In genomic region chr3:46065294-46065705, GRCh38 we compare ENCODE assay signal across 10 cellular contexts. TPM values are rescaled to one million over a fixed set of nuclear protein-coding genes. Genes with fewer than 3 reads are reported as not detected.
DNase-seq lines count a peak whose midpoint lies in the region; ATAC-seq, FAIRE-seq and TF ChIP-seq lines count a peak whose summit lies in the region.
"Had no signal": no experiment of that assay in that cellular context is flagged by ENCODE, and none has a peak within 500 bp of the region (broad histone marks: within the 10 kb centered on the region; RNA-seq: fewer than 3 reads in every experiment).

No MANE protein-coding gene starts in this region.

- no peaks in the 10 kb centered on the region for H3K27me3 ChIP-seq in A673 (replicated peaks; ENCODE audit: insufficient read depth, low read depth, low read length, poor library complexity)
- no peaks in the 10 kb centered on the region for H3K27me3 ChIP-seq in small intestine (ENCODE audit: control insufficient read depth in 2 of 2, insufficient read depth in 2 of 2, low read length in 2 of 2)

- H3K36me3 ChIP-seq in A673 (ENCODE audit: insufficient read depth, low read length, poor library complexity, severe bottlenecking) (no peaks in the 10 kb centered on the region), small intestine (ENCODE audit: control insufficient read depth in 2 of 2, insufficient read depth in 2 of 2, low read length in 2 of 2) (no peaks in the 10 kb centered on the region)

- H3K9me3 Mint-ChIP-seq in activated naive CD4-positive, alpha-beta T cell treated with anti-CD3 and anti-CD28 coated beads, Interleukin-2, amount 50 U/mL, for 72 hours, result no peaks in the 10 kb centered on the region

- no peak overlapping the region for H3K27ac ChIP-seq in A673 (ENCODE audit: low read depth, low read length, poor library complexity, severe bottlenecking)
- peak overlapping the region in 1 of 2 donors; percentile 29 for H3K27ac ChIP-seq in small intestine (ENCODE audit: low read depth in 1 of 2, low read length in 1 of 2)

- intact Hi-C loops in A673 (cut with micrococcal nuclease; ENCODE audit: unreplicated experiment), result no loop called here

- no peak overlapping the region for H3K27ac Mint-ChIP-seq in activated naive CD4-positive, alpha-beta T cell treated with anti-CD3 and anti-CD28 coated beads, Interleukin-2, amount 50 U/mL, for 72 hours

- no peak for TF ChIP-seq CTCF in A673 (conservative IDR thresholded peaks at IDR 0.05; ENCODE audit: low read depth, low read length)

- no peaks in the 10 kb centered on the region for H3K4me1 ChIP-seq in A673 (ENCODE audit: insufficient read depth, low read length, poor library complexity, severe bottlenecking)
- H3K4me1 ChIP-seq in small intestine (ENCODE audit: control insufficient read depth in 2 of 2, insufficient read depth in 1 of 2, low read depth in 1 of 2, low read length in 1 of 2), result no peaks in the 10 kb centered on the region

- CTCF ChIA-PET in A673 (lab: Charles Lee), result no interaction called here

- no TSS peak for BruUV-seq in A673 (replicated peaks; lab: Mats Ljungman, UMichigan)

- POLR2A ChIA-PET in A673 (lab: Charles Lee; ENCODE audit: low non-redundant PET), result no interaction called here

- peak; percentile 67 for ATAC-seq in HG02678 (IDR thresholded peaks at IDR 0.05; ENCODE audit: unreplicated experiment)
- ATAC-seq in activated naive CD4-positive, alpha-beta T cell treated with anti-CD3 and anti-CD28 coated beads, Interleukin-2, amount 50 U/mL, for 72 hours, result peak; percentile 93 to 94
- ATAC-seq in GM19328 (IDR thresholded peaks at IDR 0.05; ENCODE audit: unreplicated experiment), result no peak
- ATAC-seq in HG03520 (IDR thresholded peaks at IDR 0.05; ENCODE audit: unreplicated experiment), result no peak

- FAIRE-seq in small intestine (lab: Jason Lieb, UNC), result no peak

- H3K4me3 ChIP-seq in A673 (ENCODE audit: low read depth, low read length, poor library complexity, severe bottlenecking) (no peak overlapping the region), small intestine (ENCODE audit: low read depth in 1 of 2, low read length in 2 of 2) (no peak overlapping the region)

- DNase-seq in A673 (ENCODE audit: low spot score) (peak; percentile 12), SK-N-DZ (ENCODE audit: low spot score) (peak; percentile 24), small intestine (peak; percentile 33), SIG-M5 treated with dmso at 0.1 percent for 504 hours (lab: John Stamatoyannopoulos, UW; ENCODE audit: unreplicated experiment) (no peak)
- peak; percentile 59 to 91 for DNase-seq in activated naive CD4-positive, alpha-beta T cell treated with anti-CD3 and anti-CD28 coated beads, Interleukin-2, amount 50 U/mL, for 72 hours (ENCODE audit: low spot score in 2 of 2)

- H3K9me3 ChIP-seq in A673 (ENCODE audit: low read depth, low read length, poor library complexity, severe bottlenecking) (no peaks in the 10 kb centered on the region), small intestine (ENCODE audit: control insufficient read depth, low read depth) (no peaks in the 10 kb centered on the region)

- WGBS in small intestine, 3 donors, result 2 to 17% (median 9%) methylated on average over 6 of the region's 6 CpGs

- peaks cover 0 to 5% of the 10 kb centered on the region in 2 donors for H3K36me3 Mint-ChIP-seq in activated naive CD4-positive, alpha-beta T cell treated with anti-CD3 and anti-CD28 coated beads, Interleukin-2, amount 50 U/mL, for 72 hours

RNA-seq across cellular contexts. Expression of gene XCR1, which starts 38.0 kb away (rescaled TPM):
- not detected in 2 replicates for total RNA-seq in A673 (2021)
- not detected in 2 replicates for polyA plus RNA-seq in SK-N-DZ (2014; cell fraction: cytosol; rRNA removed)
- polyA plus RNA-seq in SK-N-DZ (2014; cell fraction: nucleus; rRNA removed), result not detected in 2 replicates
- not detected for total RNA-seq in activated naive CD4-positive, alpha-beta T cell treated with anti-CD3 and anti-CD28 coated beads, Interleukin-2, amount 50 U/mL, for 72 hours
- polyA plus RNA-seq in small intestine, result under 1 TPM in 2 of 3 donors, not detected in 1; under 0.01 to 0.13 TPM
- total RNA-seq: activated CD8-positive, alpha-beta memory T cell treated with anti-CD3 and anti-CD28 coated beads for 36 hours had no signal
- polyA plus RNA-seq: BJ had no signal

Comparison
In these comparisons a context has a peak if more than half of its experiments do, and no peak if none do; other contexts are left out.
1. ATAC-seq: peak in HG02678 (single experiment) and activated naive CD4-positive, alpha-beta T cell treated with anti-CD3 and anti-CD28 coated beads, Interleukin-2, amount 50 U/mL, for 72 hours (2 of 2); none in GM19328 (single experiment) and HG03520 (single experiment).